26 cellular contexts compared by ENCODE assay signal in genomic region chr19:44647144-44647543, GRCh38. TPM values are rescaled to one million over a fixed set of nuclear protein-coding genes. Genes with fewer than 3 reads are reported as not detected.
A peak's percentile ranks its signal among the peaks of the same experiment; 100 is the strongest.
DNase-seq lines count a peak whose midpoint lies in the region; ATAC-seq, FAIRE-seq and TF ChIP-seq lines count a peak whose summit lies in the region.
"Had no signal": no experiment of that assay in that cellular context is flagged by ENCODE, and none has a peak within 500 bp of the region (broad histone marks: within the 10 kb centered on the region; RNA-seq: fewer than 3 reads in every experiment).

No MANE protein-coding gene starts in this region.

- H3K4me2 ChIP-seq in mammary epithelial cell (ENCODE audit: insufficient read depth, low read depth, low read length): peak overlapping the region; percentile 22
- H3K4me2 ChIP-seq in keratinocyte (ENCODE audit: control insufficient read depth, extremely low read depth, insufficient read depth, low read depth, low read length): peak overlapping the region; percentile 37
- H3K4me2 ChIP-seq: BLaER1 treated with 17β-estradiol and CSF1 and Interleukin-3, amounts not matched to agents 10 nM and 100 nM had no signal

- peak overlapping the region; percentile 37 for H3K27ac Mint-ChIP-seq in Caco-2 (ENCODE audit: unreplicated experiment)
- H3K27ac Mint-ChIP-seq: activated CD4-positive, alpha-beta T cell treated with anti-CD3 and anti-CD28 coated beads for 36 hours; activated naive CD8-positive, alpha-beta T cell treated with anti-CD3 and anti-CD28 coated beads for 36 hours; effector memory CD8-positive, alpha-beta T cell; T-cell had no signal

- no peak for DNase-seq in Caco-2
- no peak for DNase-seq in mammary epithelial cell
- DNase-seq in keratinocyte (ENCODE audit: low read depth, low spot score): no peak
- peak; percentile 52 for DNase-seq in spleen
- DNase-seq in NCI-H2196 (lab: John Stamatoyannopoulos, UW; ENCODE audit: unreplicated experiment): no peak
- no peak for DNase-seq in HT-29 (ENCODE audit: low spot score)
- DNase-seq in inferior parietal cortex (ENCODE audit: extremely low spot score): no peak
- DNase-seq: ACHN; activated CD4-positive, alpha-beta T cell treated with anti-CD3 and anti-CD28 coated beads for 36 hours; activated naive CD8-positive, alpha-beta T cell treated with anti-CD3 and anti-CD28 coated beads for 36 hours; effector memory CD8-positive, alpha-beta T cell; left lung; mucosa of descending colon; NCI-H1092; NCI-H187 treated with DMSO at 0.1 percent for 48 hours; NCI-H226; NCI-H774; SHP77; small intestine; stimulated activated CD4-positive, alpha-beta T cell treated with anti-CD3 and anti-CD28 coated beads, Interleukin-2, amount 100 ng/mL, for 48 hours; stimulated activated naive CD4-positive, alpha-beta T cell; T-cell had no signal

- CTCF ChIA-PET in Caco-2 (lab: Charles Lee): no interaction called here
- CTCF ChIA-PET in mammary epithelial cell (lab: Charles Lee; ENCODE audit: low non-redundant PET): no interaction called here

- no peaks in the 10 kb centered on the region for H3K9me3 ChIP-seq in Caco-2
- no peaks in the 10 kb centered on the region for H3K9me3 ChIP-seq in mammary epithelial cell (replicated peaks; ENCODE audit: insufficient read depth, low read length)
- H3K9me3 ChIP-seq in keratinocyte (ENCODE audit: control insufficient read depth, low read depth, low read length): no peaks in the 10 kb centered on the region
- no peaks in the 10 kb centered on the region for H3K9me3 ChIP-seq in spleen
- H3K9me3 ChIP-seq: BLaER1 treated with 17β-estradiol and CSF1 and Interleukin-3, amounts not matched to agents 10 nM and 100 nM; left lung; mucosa of descending colon had no signal

- TF ChIP-seq POLR2A in spleen (IDR thresholded peaks at IDR 0.05): no peak

- H3K4me3 Mint-ChIP-seq in Caco-2 (ENCODE audit: unreplicated experiment): no peak overlapping the region
- H3K4me3 Mint-ChIP-seq: activated CD4-positive, alpha-beta T cell treated with anti-CD3 and anti-CD28 coated beads for 36 hours; activated naive CD8-positive, alpha-beta T cell treated with anti-CD3 and anti-CD28 coated beads for 36 hours; effector memory CD8-positive, alpha-beta T cell; T-cell had no signal

- no peaks in the 10 kb centered on the region for H3K9me3 Mint-ChIP-seq in Caco-2 (ENCODE audit: unreplicated experiment)
- H3K9me3 Mint-ChIP-seq: activated naive CD8-positive, alpha-beta T cell treated with anti-CD3 and anti-CD28 coated beads for 36 hours; effector memory CD8-positive, alpha-beta T cell; T-cell had no signal

- dilution Hi-C loops in mammary epithelial cell (cut with HindIII; ENCODE audit: low sequenced_read_pairs) (loop anchor here (5.0 kb wide), 1 partner anchor 90 kb away; no protein-coding TSS in a partner anchor), keratinocyte (cut with MboI; ENCODE audit: extremely low pct_ligation_motif_present, low sequenced_read_pairs) (no loop called here)

- H2AFZ ChIP-seq in mammary epithelial cell (ENCODE audit: low read depth, low read length) (no peak overlapping the region), keratinocyte (ENCODE audit: control insufficient read depth, low read length) (no peak overlapping the region)

- WGBS in mammary epithelial cell (ENCODE audit: low coverage, missing lambda C conversion rate): 70% methylated on average over 29 of the region's 31 CpGs
- WGBS in spleen, 5 donors: 74 to 96% (median 87%) methylated on average over 28 to 31 of the region's 31 CpGs

- peaks cover 12% of the 10 kb centered on the region for H3K4me1 ChIP-seq in Caco-2
- peaks cover 7% of the 10 kb centered on the region for H3K4me1 ChIP-seq in mammary epithelial cell (ENCODE audit: insufficient read depth, low read length)
- peaks cover 31% of the 10 kb centered on the region for H3K4me1 ChIP-seq in keratinocyte (ENCODE audit: control insufficient read depth, extremely low read depth, insufficient read depth, low read length)
- H3K4me1 ChIP-seq in spleen: peaks cover 0 to 55% (median 27%) of the 10 kb centered on the region in 6 donors

- H3K4me3 ChIP-seq in Caco-2 (ENCODE audit: low read depth, low read length) (no peak overlapping the region), mammary epithelial cell (replicated peaks in 1 of 3; ENCODE audit: insufficient read depth in 1 of 3, low read depth in 2 of 3, low read length in 3 of 3) (no peak overlapping the region), keratinocyte (ENCODE audit: control insufficient read depth in 2 of 3, extremely low read depth in 1 of 3, insufficient read depth in 2 of 3, low read depth in 1 of 3, low read length in 3 of 3) (peak overlapping the region in 1 of 3 experiments; percentile 6), spleen (no peak overlapping the region)
- H3K4me3 ChIP-seq: BLaER1 treated with 17β-estradiol and CSF1 and Interleukin-3, amounts not matched to agents 10 nM and 100 nM; left lung; mucosa of descending colon had no signal

- H3K4me1 Mint-ChIP-seq in Caco-2 (ENCODE audit: low read depth, unreplicated experiment): peaks cover 5% of the 10 kb centered on the region

- H3K79me2 ChIP-seq in mammary epithelial cell (ENCODE audit: insufficient read depth, low read length) (peaks cover 63% of the 10 kb centered on the region), keratinocyte (ENCODE audit: control insufficient read depth, insufficient read depth, low read length) (peaks cover 55% of the 10 kb centered on the region)

- FAIRE-seq in keratinocyte (lab: Jason Lieb, UNC): no peak
- FAIRE-seq: small intestine had no signal

- no TSS peak for BruUV-seq in Caco-2 (replicated peaks; lab: Mats Ljungman, UMichigan)
- BruUV-seq in mammary epithelial cell (replicated peaks; lab: Mats Ljungman, UMichigan): no TSS peak

- intact Hi-C loops in Caco-2 (cut with micrococcal nuclease; ENCODE audit: unreplicated experiment): no loop called here
- intact Hi-C loops in mammary epithelial cell (cut with micrococcal nuclease): loop anchor here (10.0 kb wide), 1 partner anchor 132 kb away; no protein-coding TSS in a partner anchor
- intact Hi-C loops in spleen (cut with DNase I; ENCODE audit: low total_unique reads): no loop called here

- in situ Hi-C loops in mammary epithelial cell (cut with MboI; ENCODE audit: low sequenced_read_pairs in 2 of 2): loop anchor here in 1 of 2 donors (5.0 kb wide), 1 partner anchor 60 kb away; no protein-coding TSS in a partner anchor

- POLR2A ChIA-PET in Caco-2 (lab: Charles Lee): no interaction called here

- H3K9ac ChIP-seq in mammary epithelial cell (ENCODE audit: insufficient read depth, low read length): no peak overlapping the region
- no peak overlapping the region for H3K9ac ChIP-seq in keratinocyte (ENCODE audit: control insufficient read depth, extremely low read depth, insufficient read depth, low read length)
- H3K9ac ChIP-seq: BLaER1 treated with 17β-estradiol and CSF1 and Interleukin-3, amounts not matched to agents 10 nM and 100 nM had no signal

- H3K36me3 ChIP-seq in Caco-2 (ENCODE audit: control insufficient read depth, insufficient read depth, low read length) (peaks cover 16% of the 10 kb centered on the region), mammary epithelial cell (ENCODE audit: insufficient read depth, low read length) (peaks cover 27% of the 10 kb centered on the region), keratinocyte (ENCODE audit: control insufficient read depth in 2 of 2, extremely low read depth in 1 of 2, insufficient read depth in 2 of 2, low read length in 2 of 2) (peaks cover 28 to 48% of the 10 kb centered on the region in 2 experiments), spleen (peaks cover 0 to 39% (median 16%) of the 10 kb centered on the region in 6 donors)

- H3K9me1 ChIP-seq in keratinocyte (ENCODE audit: control insufficient read depth, extremely low read depth, insufficient read depth, low read length): peaks cover 3% of the 10 kb centered on the region

- ATAC-seq in HG03196 (IDR thresholded peaks at IDR 0.05; ENCODE audit: unreplicated experiment): no peak
- ATAC-seq: activated CD4-positive, alpha-beta T cell treated with anti-CD3 and anti-CD28 coated beads for 36 hours; effector memory CD8-positive, alpha-beta T cell; left lung; mucosa of descending colon; T-cell had no signal

- no peak for TF ChIP-seq CTCF in Caco-2 (IDR thresholded peaks at IDR 0.05; ENCODE audit: insufficient read depth in 1 of 2, low read depth in 1 of 2, low read length in 1 of 2, severe bottlenecking in 1 of 2, unreplicated experiment in 1 of 2)
- TF ChIP-seq CTCF in mammary epithelial cell (conservative IDR thresholded peaks at IDR 0.05 in 1 of 2, IDR thresholded peaks at IDR 0.05 in 1 of 2; ENCODE audit: extremely low read depth in 1 of 2, insufficient read depth in 1 of 2, low read depth in 1 of 2, low read length in 2 of 2): no peak
- TF ChIP-seq CTCF in keratinocyte (optimal IDR thresholded peaks at IDR 0.05 in 1 of 3, IDR thresholded peaks at IDR 0.05 in 1 of 3, conservative IDR thresholded peaks at IDR 0.05 in 1 of 3; ENCODE audit: extremely low read depth in 1 of 3, insufficient read depth in 2 of 3, low read length in 3 of 3): no peak
- no peak for TF ChIP-seq CTCF in spleen (IDR thresholded peaks at IDR 0.05 in 8 of 11, conservative IDR thresholded peaks at IDR 0.05 in 3 of 11)

- no peaks in the 10 kb centered on the region for H3K27me3 Mint-ChIP-seq in Caco-2 (ENCODE audit: insufficient read depth, unreplicated experiment)

- no peak overlapping the region for H3K27ac ChIP-seq in mammary epithelial cell (ENCODE audit: insufficient read depth, low read depth, low read length)
- no peak overlapping the region for H3K27ac ChIP-seq in keratinocyte (ENCODE audit: control insufficient read depth, insufficient read depth, low read length)
- peak overlapping the region in 4 of 8 donors; percentile 27 to 53 (median 40) for H3K27ac ChIP-seq in spleen
- H3K27ac ChIP-seq: BLaER1 treated with 17β-estradiol and CSF1 and Interleukin-3, amounts not matched to agents 10 nM and 100 nM had no signal

- H3K27me3 ChIP-seq in Caco-2 (replicated peaks; ENCODE audit: control insufficient read depth, insufficient read depth, low read length) (no peaks in the 10 kb centered on the region), mammary epithelial cell (ENCODE audit: insufficient read depth, low read length) (no peaks in the 10 kb centered on the region), keratinocyte (ENCODE audit: control insufficient read depth, extremely low read depth, insufficient read depth, low read length) (no peaks in the 10 kb centered on the region), spleen (replicated peaks in 1 of 7) (peaks cover 0 to 28% (median 9%) of the 10 kb centered on the region in 7 donors)
- H3K27me3 ChIP-seq: left lung had no signal

- H3K36me3 Mint-ChIP-seq in Caco-2 (ENCODE audit: insufficient read depth, unreplicated experiment): peaks cover 84% of the 10 kb centered on the region
- H3K36me3 Mint-ChIP-seq: T-cell had no signal

- peaks cover 3% of the 10 kb centered on the region for H4K20me1 ChIP-seq in mammary epithelial cell (ENCODE audit: insufficient read depth, low read length)
- H4K20me1 ChIP-seq in keratinocyte (ENCODE audit: control insufficient read depth, extremely low read depth, insufficient read depth, low read length): peaks cover 13% of the 10 kb centered on the region

RNA-seq across cellular contexts. Expression of gene PVR, which starts 3.4 kb away (rescaled TPM):
- total RNA-seq in Caco-2 (2022) (86.5 and 93.8 TPM in 2 replicates), mammary epithelial cell (100 to 1,000 TPM in 1 of 2 donors, 10 to 100 TPM in 1; 85.9 to 120 TPM), spleen (10 to 100 TPM; 10.2 to 18.4 (median 15.9) TPM)
- polyA plus RNA-seq in mammary epithelial cell (66.8 TPM), keratinocyte (48.1 to 80.4 TPM (median 65.6 TPM) in 3 replicates), spleen (1 to 10 TPM; 2.0 to 6.1 (median 3.5) TPM)
- polyA minus RNA-seq in mammary epithelial cell (27.6 TPM), keratinocyte (76.2 to 101 TPM (median 83.2 TPM) in 3 replicates)
- 18.3 TPM for polyA plus RNA-seq in keratinocyte (2011; ENCODE audit: low read depth)
- polyA plus RNA-seq in keratinocyte (2011; cell fraction: cytosol; rRNA removed): 41.1 and 42.5 TPM in 2 replicates
- 162 and 176 TPM in 2 replicates for polyA plus RNA-seq in keratinocyte (2011; cell fraction: nucleus; rRNA removed)
- polyA plus RNA-seq in keratinocyte (2012; ENCODE audit: low replicate concordance): 37.2 and 57.2 TPM in 2 replicates
- polyA minus RNA-seq in keratinocyte (2011; cell fraction: cytosol; rRNA and poly(A)+ RNA removed): 57.6 TPM
- polyA minus RNA-seq in keratinocyte (2011; cell fraction: nucleus; rRNA and poly(A)+ RNA removed): 147 and 148 TPM in 2 replicates
- total RNA-seq in HT-29 (2014; rRNA removed; shearing (Covaris generic)): 204 and 206 TPM in 2 replicates

RNA-seq across cellular contexts. Expression of gene CEACAM19, which starts 24.1 kb away (rescaled TPM):
- total RNA-seq in Caco-2 (2022) (2.9 and 3.3 TPM in 2 replicates), mammary epithelial cell (1 to 10 TPM; 1.8 to 5.3 TPM), spleen (1 to 10 TPM; 2.3 to 6.8 (median 4.3) TPM)
- polyA plus RNA-seq in mammary epithelial cell (1.7 TPM), keratinocyte (2.4 to 7.1 TPM (median 3.7 TPM) in 3 replicates), spleen (1 to 10 TPM; 1.0 to 3.9 (median 3.5) TPM)
- polyA minus RNA-seq in mammary epithelial cell (not detected), keratinocyte (1.6 to 7.3 TPM (median 4.8 TPM) in 3 replicates)
- 3.3 TPM for polyA plus RNA-seq in keratinocyte (2011; ENCODE audit: low read depth)
- polyA plus RNA-seq in keratinocyte (2011; cell fraction: cytosol; rRNA removed): 1.5 and 1.9 TPM in 2 replicates
- 20.3 and 29.8 TPM in 2 replicates for polyA plus RNA-seq in keratinocyte (2011; cell fraction: nucleus; rRNA removed)
- 4.0 and 11.3 TPM in 2 replicates for polyA plus RNA-seq in keratinocyte (2012; ENCODE audit: low replicate concordance)
- polyA minus RNA-seq in keratinocyte (2011; cell fraction: cytosol; rRNA and poly(A)+ RNA removed): 0.96 TPM
- polyA minus RNA-seq in keratinocyte (2011; cell fraction: nucleus; rRNA and poly(A)+ RNA removed): 6.9 and 9.2 TPM in 2 replicates
- total RNA-seq in HT-29 (2014; rRNA removed; shearing (Covaris generic)): 1.0 and 2.2 TPM in 2 replicates

RNA-seq across cellular contexts. Expression of gene IGSF23, which starts 33.8 kb away (rescaled TPM):
- total RNA-seq in Caco-2 (2022) (3.9 and 6.8 TPM in 2 replicates), mammary epithelial cell (not detected), spleen (not detected)
- polyA plus RNA-seq in mammary epithelial cell (not detected), keratinocyte (0.06 to 0.07 TPM in 2 of 3 replicates, not detected in the other), spleen (not detected)
- polyA minus RNA-seq in mammary epithelial cell (not detected), keratinocyte (not detected in 3 replicates)
- polyA plus RNA-seq in keratinocyte (2011; ENCODE audit: low read depth): 0.89 TPM
- not detected in 2 replicates for polyA plus RNA-seq in keratinocyte (2011; cell fraction: cytosol; rRNA removed)
- polyA plus RNA-seq in keratinocyte (2011; cell fraction: nucleus; rRNA removed): not detected in 2 replicates
- 1.3 TPM in 1 of 2 replicates, not detected in the other for polyA plus RNA-seq in keratinocyte (2012; ENCODE audit: low replicate concordance)
- not detected for polyA minus RNA-seq in keratinocyte (2011; cell fraction: cytosol; rRNA and poly(A)+ RNA removed)
- not detected in 2 replicates for polyA minus RNA-seq in keratinocyte (2011; cell fraction: nucleus; rRNA and poly(A)+ RNA removed)
- not detected in 2 replicates for total RNA-seq in HT-29 (2014; rRNA removed; shearing (Covaris generic))
- total RNA-seq: activated CD4-positive, alpha-beta T cell treated with anti-CD3 and anti-CD28 coated beads for 36 hours; activated naive CD8-positive, alpha-beta T cell treated with anti-CD3 and anti-CD28 coated beads for 36 hours; H4; left lung; mucosa of descending colon; T-cell had no signal
- polyA plus RNA-seq: neural cell had no signal

RNA-seq across cellular contexts. Expression of gene CEACAM16, which starts 51.8 kb away (rescaled TPM):
- total RNA-seq in Caco-2 (2022): not detected in 2 replicates
- total RNA-seq in mammary epithelial cell: not detected
- polyA plus RNA-seq in mammary epithelial cell: not detected
- polyA minus RNA-seq in mammary epithelial cell: not detected
- polyA plus RNA-seq in keratinocyte: not detected in 3 replicates
- not detected for polyA plus RNA-seq in keratinocyte (2011; ENCODE audit: low read depth)
- polyA plus RNA-seq in keratinocyte (2011; cell fraction: cytosol; rRNA removed): not detected in 2 replicates
- not detected in 2 replicates for polyA plus RNA-seq in keratinocyte (2011; cell fraction: nucleus; rRNA removed)
- not detected in 2 replicates for polyA plus RNA-seq in keratinocyte (2012; ENCODE audit: low replicate concordance)
- not detected in 3 replicates for polyA minus RNA-seq in keratinocyte
- not detected for polyA minus RNA-seq in keratinocyte (2011; cell fraction: cytosol; rRNA and poly(A)+ RNA removed)
- polyA minus RNA-seq in keratinocyte (2011; cell fraction: nucleus; rRNA and poly(A)+ RNA removed): not detected in 2 replicates
- not detected for total RNA-seq in spleen
- polyA plus RNA-seq in spleen: not detected
- not detected in 2 replicates for total RNA-seq in HT-29 (2014; rRNA removed; shearing (Covaris generic))
- total RNA-seq: activated CD4-positive, alpha-beta T cell treated with anti-CD3 and anti-CD28 coated beads for 36 hours; activated naive CD8-positive, alpha-beta T cell treated with anti-CD3 and anti-CD28 coated beads for 36 hours; H4; T-cell had no signal
- polyA plus RNA-seq: neural cell, small intestine had no signal
